Comparison of ENCODE assay signal across 13 cellular contexts in the genomic region with DNA sequence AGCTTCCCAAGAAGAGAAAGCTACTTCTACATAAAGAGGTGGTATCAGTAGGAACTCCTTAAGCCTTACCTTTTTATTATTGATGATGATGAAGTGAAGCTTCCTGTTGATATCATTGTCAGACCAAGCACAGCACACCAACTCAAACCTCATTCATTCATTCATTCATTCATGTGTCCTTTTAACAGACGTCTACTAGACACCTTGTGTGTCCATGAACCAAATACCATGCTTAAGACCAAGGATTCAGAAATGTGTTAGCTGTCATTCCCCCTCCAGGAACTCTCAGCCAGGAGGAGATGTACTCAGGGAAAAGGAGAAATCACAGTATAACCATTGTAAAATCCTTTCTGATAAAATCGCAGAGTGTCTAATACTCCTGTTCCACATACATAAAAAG.
DNase-seq lines count a peak whose midpoint lies in the region; ATAC-seq and TF ChIP-seq lines count a peak whose summit lies in the region.
"Had no signal": no experiment of that assay in that cellular context is flagged by ENCODE, and none has a peak within 500 bp of the region (broad histone marks: within the 10 kb centered on the region; RNA-seq: fewer than 3 reads in every experiment).

No MANE protein-coding gene starts in this region.

- no peaks in the 10 kb centered on the region for H3K36me3 ChIP-seq in sigmoid colon
- no peaks in the 10 kb centered on the region for H3K36me3 ChIP-seq in effector memory CD4-positive, alpha-beta T cell (ENCODE audit: control insufficient read depth, insufficient read depth, low read length)

- TF ChIP-seq EP300 in sigmoid colon (IDR thresholded peaks at IDR 0.05) = no peak

- peaks cover 0 to 28% (median 14%) of the 10 kb centered on the region in 4 donors for H3K4me1 ChIP-seq in sigmoid colon
- peaks cover 3% of the 10 kb centered on the region for H3K4me1 ChIP-seq in effector memory CD4-positive, alpha-beta T cell (ENCODE audit: control insufficient read depth, insufficient read depth, low read length, poor library complexity, severe bottlenecking)

- no peak for TF ChIP-seq POLR2A in sigmoid colon (IDR thresholded peaks at IDR 0.05)

- WGBS in sigmoid colon, 2 donors = 48 to 78% methylated on average over 2 of the region's 2 CpGs

- in situ Hi-C loops in ACHN (cut with HindIII; ENCODE audit: low pct_ligation_motif_present, low pct_unique_long_range_greater_than_20kb, low sequenced_read_pairs) = no loop called here

- no peak for DNase-seq in left colon
- no peak for DNase-seq in sigmoid colon
- no peak for DNase-seq in C1 segment of cervical spinal cord (lab: John Stamatoyannopoulos, UW)
- DNase-seq in activated T-cell treated with anti-CD3 and anti-CD28 coated beads, Interleukin-2, amount 50 U/mL, for 1 hour = no peak
- no peak for DNase-seq in ACHN
- DNase-seq in effector memory CD4-positive, alpha-beta T cell = no peak
- DNase-seq: activated B cell treated with CpG ODN at 0.5 μM for 24 hours; activated T-cell treated with anti-CD3 and anti-CD28 coated beads, Interleukin-2, amount 50 U/mL, for 4 hours; KG1; naive B cell; stimulated activated CD4-positive, alpha-beta T cell treated with anti-CD3 and anti-CD28 coated beads, Interleukin-4, amount 100 ng/mL, for 24 hours had no signal

- TF ChIP-seq CTCF in 22Rv1 (IDR thresholded peaks at IDR 0.05) (no peak), sigmoid colon (IDR thresholded peaks at IDR 0.05) (no peak)

- H3K9me3 ChIP-seq in sigmoid colon = no peaks in the 10 kb centered on the region
- no peaks in the 10 kb centered on the region for H3K9me3 ChIP-seq in effector memory CD4-positive, alpha-beta T cell (ENCODE audit: control insufficient read depth, low read length)

- no peak overlapping the region for H3K4me3 ChIP-seq in sigmoid colon
- no peak overlapping the region for H3K4me3 ChIP-seq in effector memory CD4-positive, alpha-beta T cell (ENCODE audit: insufficient read depth, low read depth, low read length, poor library complexity, severe bottlenecking)

- H3K27ac ChIP-seq in 22Rv1 (peak overlapping the region; percentile 73), angular gyrus (ENCODE audit: low read depth, low read length) (peak overlapping the region; percentile 79), sigmoid colon (peak overlapping the region; percentile 60 to 78 (median 74))
- no peak overlapping the region for H3K27ac ChIP-seq in effector memory CD4-positive, alpha-beta T cell (ENCODE audit: insufficient read depth, low read length, poor library complexity, severe bottlenecking)

- intact Hi-C loops in left colon (cut with DNase I, micrococcal nuclease) (no loop called here), sigmoid colon (cut with DNase I) (no loop called here)

- H3K27me3 ChIP-seq in sigmoid colon = no peaks in the 10 kb centered on the region
- H3K27me3 ChIP-seq in effector memory CD4-positive, alpha-beta T cell (replicated peaks; ENCODE audit: control insufficient read depth, insufficient read depth, low read length, poor library complexity, severe bottlenecking) = no peaks in the 10 kb centered on the region

- peak; percentile 16 for ATAC-seq in left colon
- ATAC-seq: activated T-cell treated with anti-CD3 and anti-CD28 coated beads, Interleukin-2, amount 50 U/mL, for 4 hours had no signal
